In genomic region chr15:72242775-72243370, GRCh38 we compare ENCODE assay signal across 1 cellular context.
TF ChIP-seq lines count a peak whose summit lies in the region.

No MANE protein-coding gene starts in this region.

TF ChIP-seq in H1, 55 proteins besides CTCF, POLR2A, EP300 and RAD21:
- TF ChIP-seq SP1 (IDR thresholded peaks at IDR 0.05; ENCODE audit: low read depth, low read length): peak; percentile 58
- TF ChIP-seq ASH2L (IDR thresholded peaks at IDR 0.05; ENCODE audit: low read length): no peak
- TF ChIP-seq, protein P1, sequence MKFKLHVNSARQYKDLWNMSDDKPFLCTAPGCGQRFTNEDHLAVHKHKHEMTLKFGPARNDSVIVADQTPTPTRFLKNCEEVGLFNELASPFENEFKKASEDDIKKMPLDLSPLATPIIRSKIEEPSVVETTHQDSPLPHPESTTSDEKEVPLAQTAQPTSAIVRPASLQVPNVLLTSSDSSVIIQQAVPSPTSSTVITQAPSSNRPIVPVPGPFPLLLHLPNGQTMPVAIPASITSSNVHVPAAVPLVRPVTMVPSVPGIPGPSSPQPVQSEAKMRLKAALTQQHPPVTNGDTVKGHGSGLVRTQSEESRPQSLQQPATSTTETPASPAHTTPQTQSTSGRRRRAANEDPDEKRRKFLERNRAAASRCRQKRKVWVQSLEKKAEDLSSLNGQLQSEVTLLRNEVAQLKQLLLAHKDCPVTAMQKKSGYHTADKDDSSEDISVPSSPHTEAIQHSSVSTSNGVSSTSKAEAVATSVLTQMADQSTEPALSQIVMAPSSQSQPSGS (IDR thresholded peaks at IDR 0.05; ENCODE audit: low read length): peak; percentile 82; the same call in 1 of the 2 replicates
- TF ChIP-seq TEAD4 (IDR thresholded peaks at IDR 0.05; ENCODE audit: low read depth, low read length): peak; percentile 17; the same call in 1 of the 2 replicates
- 0 out of 4 replicates have a peak, but pooled peaks of 1 of the 2 experiments have one; percentile 40 for TF ChIP-seq SIN3A (conservative IDR thresholded peaks at IDR 0.05 in 1 of 2, IDR thresholded peaks at IDR 0.05 in 1 of 2; ENCODE audit: low read depth in 1 of 2, low read length in 2 of 2)
- no peak for TF ChIP-seq CBX5 (IDR thresholded peaks at IDR 0.05; ENCODE audit: low read depth, low read length)
- peak; percentile 78; the same call in 1 of the 2 replicates for TF ChIP-seq TCF12 (IDR thresholded peaks at IDR 0.05; ENCODE audit: low read depth, low read length)
- TF ChIP-seq POLR2AphosphoS5 (IDR thresholded peaks at IDR 0.05; ENCODE audit: low read depth, low read length): peak; percentile 93
- peak; percentile 84 for TF ChIP-seq NANOG (IDR thresholded peaks at IDR 0.05; ENCODE audit: insufficient read depth, low read depth, low read length, poor library complexity, severe bottlenecking)
- no peak for TF ChIP-seq SP2 (IDR thresholded peaks at IDR 0.05; ENCODE audit: low read length)
- peak in 1 of 2 experiments; percentile 72; a peak in 1 of 4 replicates for TF ChIP-seq HDAC2 (IDR thresholded peaks at IDR 0.05; ENCODE audit: borderline replicate concordance in 1 of 2, low read depth in 2 of 2, low read length in 2 of 2)
- peak; percentile 62; the same call in 1 of the 2 replicates for TF ChIP-seq KDM1A (IDR thresholded peaks at IDR 0.05; ENCODE audit: borderline replicate concordance, low read length)
- TF ChIP-seq ATF3 (IDR thresholded peaks at IDR 0.05; ENCODE audit: insufficient read depth, low read depth, low read length): no peak
- TF ChIP-seq, protein P2, sequence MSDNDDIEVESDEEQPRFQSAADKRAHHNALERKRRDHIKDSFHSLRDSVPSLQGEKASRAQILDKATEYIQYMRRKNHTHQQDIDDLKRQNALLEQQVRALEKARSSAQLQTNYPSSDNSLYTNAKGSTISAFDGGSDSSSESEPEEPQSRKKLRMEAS (IDR thresholded peaks at IDR 0.05): no peak
- TF ChIP-seq BCL11A (IDR thresholded peaks at IDR 0.05; ENCODE audit: low read depth in 2 of 2, low read length in 2 of 2): peak; percentile 95 to 97
TF ChIP-seq in H1: peak in this region for 10.
